Comparison of ENCODE assay signal across 8 cellular contexts in genomic region chr10:86521620-86522384, GRCh38. TPM values are rescaled to one million over a fixed set of nuclear protein-coding genes. Genes with fewer than 3 reads are reported as not detected.
DNase-seq lines count a peak whose midpoint lies in the region; ATAC-seq and TF ChIP-seq lines count a peak whose summit lies in the region.

Gene WAPL (minus strand): TSS chr10:86521792. CDS start chr10:86518069, 3,723 bp downstream.

- peaks cover 62% of the 10 kb centered on the region for H3K79me2 ChIP-seq in fibroblast of lung (ENCODE audit: control insufficient read depth, insufficient read depth, low read length)

- H3K9me3 Mint-ChIP-seq in activated T-helper 17 cell treated with anti-CD3 and anti-CD28 coated beads, Interleukin-2, amount 50 U/mL, for 72 hours = no peaks in the 10 kb centered on the region
- no peaks in the 10 kb centered on the region for H3K9me3 Mint-ChIP-seq in naive thymus-derived CD4-positive, alpha-beta T cell
- no peaks in the 10 kb centered on the region for H3K9me3 Mint-ChIP-seq in stimulated activated memory B cell treated with anti-CD40 and anti-IgM and Interleukin-4, amounts not matched to agents 10 μg/mL and 1 μg/mL and 100 μg/mL, for 72 hours

- peak within 1 kb of the TSS; percentile 87 to 94 (median 91) for H3K4me3 ChIP-seq in fibroblast of lung (replicated peaks in 1 of 4; ENCODE audit: control extremely low read depth in 1 of 4, insufficient read depth in 1 of 4, low read depth in 3 of 4, low read length in 4 of 4)
- H3K4me3 ChIP-seq in naive thymus-derived CD4-positive, alpha-beta T cell (ENCODE audit: low read length) = peak within 1 kb of the TSS; percentile 85

- no peaks in the 10 kb centered on the region for H3K4me1 ChIP-seq in fibroblast of lung (ENCODE audit: control insufficient read depth, extremely low read depth, insufficient read depth, low read length)
- H3K4me1 ChIP-seq in naive thymus-derived CD4-positive, alpha-beta T cell (ENCODE audit: control insufficient read depth in 2 of 2, insufficient read depth in 2 of 2, low read length in 2 of 2) = peaks cover 32 to 38% of the 10 kb centered on the region in 2 donors

- peak within 1 kb of the TSS; percentile 92 for H3K9ac ChIP-seq in fibroblast of lung (ENCODE audit: insufficient read depth, low read length)

- TF ChIP-seq CTCF in RWPE1 (conservative IDR thresholded peaks at IDR 0.05; ENCODE audit: low read depth) = no peak
- TF ChIP-seq CTCF in fibroblast of lung (conservative IDR thresholded peaks at IDR 0.05 in 1 of 2, IDR thresholded peaks at IDR 0.05 in 1 of 2; ENCODE audit: low read depth in 1 of 2, low read length in 2 of 2) = no peak

- no peaks in the 10 kb centered on the region for H3K36me3 ChIP-seq in fibroblast of lung (ENCODE audit: control insufficient read depth, insufficient read depth, low read length)
- peaks cover 0 to 12% (median 4%) of the 10 kb centered on the region in 3 experiments for H3K36me3 ChIP-seq in naive thymus-derived CD4-positive, alpha-beta T cell (ENCODE audit: control insufficient read depth in 2 of 3, insufficient read depth in 3 of 3, low read length in 3 of 3)

- POLR2A ChIA-PET in RWPE1 (lab: Yijun Ruan, JAX; ENCODE audit: low non-redundant PET) = interaction anchor here (0.6 to 1.1 kb wide), 4 partner anchors 14 to 153 kb away, joined by 3 to 6 read pairs (median 4); no protein-coding TSS in a partner anchor
- POLR2A ChIA-PET in naive thymus-derived CD4-positive, alpha-beta T cell (lab: Charles Lee) = interaction anchor here (0.8 to 2.9 kb wide), 8 partner anchors 9 to 122 kb away, joined by 3 to 10 read pairs (median 4); no protein-coding TSS in a partner anchor

- intact Hi-C loops in naive thymus-derived CD4-positive, alpha-beta T cell (cut with micrococcal nuclease) = loop anchor here (1.0 to 10.0 kb wide), 16 partner anchors 14 to 1296 kb away; partner anchors contain the start of genes ATAD1 (in 1 of the 2), BMPR1A (in 1 of the 2), GLUD1 (in 1 of the 2) and SHLD2 (in 1 of the 2)

- H4K20me1 ChIP-seq in fibroblast of lung (ENCODE audit: control insufficient read depth, extremely low read depth, insufficient read depth, low read length) = peaks cover 2% of the 10 kb centered on the region

- H2AFZ ChIP-seq in fibroblast of lung (ENCODE audit: low read length) = peak within 1 kb of the TSS; percentile 87

- peak within 1 kb of the TSS; percentile 91 for H3K4me3 Mint-ChIP-seq in activated T-helper 17 cell treated with anti-CD3 and anti-CD28 coated beads, Interleukin-2, amount 50 U/mL, for 72 hours
- peak within 1 kb of the TSS; percentile 86 to 99 (median 96) for H3K4me3 Mint-ChIP-seq in naive thymus-derived CD4-positive, alpha-beta T cell
- H3K4me3 Mint-ChIP-seq in stimulated activated memory B cell treated with anti-CD40 and anti-IgM and Interleukin-4, amounts not matched to agents 10 μg/mL and 1 μg/mL and 100 μg/mL, for 72 hours = peak within 1 kb of the TSS; percentile 81

- peaks cover 47% of the 10 kb centered on the region for H3K36me3 Mint-ChIP-seq in activated T-helper 17 cell treated with anti-CD3 and anti-CD28 coated beads, Interleukin-2, amount 50 U/mL, for 72 hours (ENCODE audit: low read depth)
- peaks cover 0 to 17% (median 15%) of the 10 kb centered on the region in 5 donors for H3K36me3 Mint-ChIP-seq in naive thymus-derived CD4-positive, alpha-beta T cell
- peaks cover 6% of the 10 kb centered on the region for H3K36me3 Mint-ChIP-seq in stimulated activated memory B cell treated with anti-CD40 and anti-IgM and Interleukin-4, amounts not matched to agents 10 μg/mL and 1 μg/mL and 100 μg/mL, for 72 hours

- ATAC-seq in activated T-helper 17 cell treated with anti-CD3 and anti-CD28 coated beads, Interleukin-2, amount 50 U/mL, for 72 hours (replicated peaks) = peak; percentile 97
- ATAC-seq in naive thymus-derived CD4-positive, alpha-beta T cell = peak; percentile 98
- ATAC-seq in stimulated activated memory B cell treated with anti-CD40 and anti-IgM and Interleukin-4, amounts not matched to agents 10 μg/mL and 1 μg/mL and 100 μg/mL, for 72 hours = peak; percentile 97

- DNase-seq in EH (ENCODE audit: low read depth) (peak; percentile 93), GOT3 (lab: John Stamatoyannopoulos, UW) (peak; percentile 86), LHCN-M2 (ENCODE audit: low read depth) (peak; percentile 90), RWPE1 (ENCODE audit: low spot score) (peak; percentile 100), fibroblast of lung (ENCODE audit: low read depth in 2 of 2) (peak; percentile 90 to 91)
- peak; percentile 91 to 98 (median 94) for DNase-seq in naive thymus-derived CD4-positive, alpha-beta T cell

- peak within 1 kb of the TSS; percentile 92 for H3K27ac Mint-ChIP-seq in activated T-helper 17 cell treated with anti-CD3 and anti-CD28 coated beads, Interleukin-2, amount 50 U/mL, for 72 hours
- H3K27ac Mint-ChIP-seq in naive thymus-derived CD4-positive, alpha-beta T cell = peak within 1 kb of the TSS; percentile 83 to 96 (median 94)
- peak within 1 kb of the TSS; percentile 72 for H3K27ac Mint-ChIP-seq in stimulated activated memory B cell treated with anti-CD40 and anti-IgM and Interleukin-4, amounts not matched to agents 10 μg/mL and 1 μg/mL and 100 μg/mL, for 72 hours

- peak within 1 kb of the TSS; percentile 95 for H3K4me2 ChIP-seq in fibroblast of lung (ENCODE audit: extremely low read depth, insufficient read depth, low read length)

- CTCF ChIA-PET in RWPE1 (lab: Yijun Ruan, JAX) = interaction anchor here (0.6 to 1.6 kb wide), 4 partner anchors 12 to 122 kb away, joined by 3 to 10 read pairs (median 4); no protein-coding TSS in a partner anchor
- CTCF ChIA-PET in naive thymus-derived CD4-positive, alpha-beta T cell (lab: Charles Lee) = interaction anchor here (0.6 to 1.0 kb wide), 2 partner anchors 52 to 63 kb away, joined by 4 to 5 read pairs; no protein-coding TSS in a partner anchor

- H3K27me3 Mint-ChIP-seq in activated T-helper 17 cell treated with anti-CD3 and anti-CD28 coated beads, Interleukin-2, amount 50 U/mL, for 72 hours = no peaks in the 10 kb centered on the region
- no peaks in the 10 kb centered on the region for H3K27me3 Mint-ChIP-seq in naive thymus-derived CD4-positive, alpha-beta T cell
- H3K27me3 Mint-ChIP-seq in stimulated activated memory B cell treated with anti-CD40 and anti-IgM and Interleukin-4, amounts not matched to agents 10 μg/mL and 1 μg/mL and 100 μg/mL, for 72 hours = no peaks in the 10 kb centered on the region

- H3K27me3 ChIP-seq in fibroblast of lung (ENCODE audit: control insufficient read depth, insufficient read depth, low read length) = no peaks in the 10 kb centered on the region
- no peaks in the 10 kb centered on the region for H3K27me3 ChIP-seq in naive thymus-derived CD4-positive, alpha-beta T cell (ENCODE audit: control insufficient read depth in 2 of 2, insufficient read depth in 2 of 2, low read length in 2 of 2)

- H3K27ac ChIP-seq in RWPE1 = peak within 1 kb of the TSS; percentile 89
- peak within 1 kb of the TSS; percentile 86 for H3K27ac ChIP-seq in fibroblast of lung (ENCODE audit: insufficient read depth, low read length)
- peak within 1 kb of the TSS; percentile 97 for H3K27ac ChIP-seq in naive thymus-derived CD4-positive, alpha-beta T cell (ENCODE audit: low read depth, low read length)

- peaks cover 34% of the 10 kb centered on the region for H3K4me1 Mint-ChIP-seq in activated T-helper 17 cell treated with anti-CD3 and anti-CD28 coated beads, Interleukin-2, amount 50 U/mL, for 72 hours
- peaks cover 42 to 75% (median 57%) of the 10 kb centered on the region in 7 donors for H3K4me1 Mint-ChIP-seq in naive thymus-derived CD4-positive, alpha-beta T cell
- H3K4me1 Mint-ChIP-seq in stimulated activated memory B cell treated with anti-CD40 and anti-IgM and Interleukin-4, amounts not matched to agents 10 μg/mL and 1 μg/mL and 100 μg/mL, for 72 hours = peaks cover 51% of the 10 kb centered on the region

- H3K9me3 ChIP-seq in fibroblast of lung (ENCODE audit: control insufficient read depth, insufficient read depth, low read depth, low read length) = no peaks in the 10 kb centered on the region
- no peaks in the 10 kb centered on the region for H3K9me3 ChIP-seq in naive thymus-derived CD4-positive, alpha-beta T cell (ENCODE audit: control insufficient read depth in 2 of 3, low read length in 3 of 3)

RNA-seq across cellular contexts. Expression of gene WAPL, which starts in this region (rescaled TPM):
- total RNA-seq in LHCN-M2 (2014; rRNA removed) (31.8 and 36.6 TPM in 2 replicates), fibroblast of lung (45.7 and 50.4 TPM in 2 replicates)
- 14.2 TPM for polyA plus RNA-seq in LHCN-M2 (2012)
- 10 to 100 TPM; 39.2 to 51.5 TPM for total RNA-seq in activated T-helper 17 cell treated with anti-CD3 and anti-CD28 coated beads, Interleukin-2, amount 50 U/mL, for 72 hours
- 22.0 and 24.6 TPM in 2 replicates for polyA plus RNA-seq in fibroblast of lung
- polyA plus RNA-seq in fibroblast of lung (2012) = 22.5 and 23.4 TPM in 2 replicates
- 9.3 and 14.2 TPM in 2 replicates for polyA minus RNA-seq in fibroblast of lung (ENCODE audit: low replicate concordance)
- 10 to 100 TPM; 40.3 to 59.2 (median 53.4) TPM for total RNA-seq in naive thymus-derived CD4-positive, alpha-beta T cell
- 10 to 100 TPM; 46.1 to 49.5 TPM for polyA plus RNA-seq in naive thymus-derived CD4-positive, alpha-beta T cell

Comparison
In these comparisons a context has a peak if more than half of its experiments do, and no peak if none do; other contexts are left out.
1. Peak in every context shown above with its lines: DNase-seq, ATAC-seq, H3K4me3 ChIP-seq and H3K27ac ChIP-seq.